ENCODE assay signal across 28 cellular contexts in the genomic region with DNA sequence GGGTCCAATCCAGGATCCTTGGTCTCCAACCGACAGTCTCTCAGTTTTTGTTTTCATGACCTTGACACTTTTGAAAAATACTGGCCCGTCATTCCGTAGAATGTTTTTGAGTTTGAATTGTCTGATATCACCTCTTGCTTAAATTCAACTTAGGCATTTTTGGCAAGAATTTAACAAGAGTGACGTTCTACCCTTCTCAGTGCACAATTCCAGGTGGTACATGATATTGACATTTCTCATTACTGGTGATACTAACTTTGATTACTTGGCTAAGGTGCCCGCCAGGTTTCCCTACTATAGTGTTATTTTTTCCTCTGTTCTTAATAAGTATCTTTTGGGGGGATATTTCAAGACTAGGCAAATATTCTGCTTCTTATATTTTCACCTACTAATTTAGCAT.
"Had no signal": no experiment of that assay in that cellular context is flagged by ENCODE, and none has a peak within 500 bp of the region (broad histone marks: within the 10 kb centered on the region; RNA-seq: fewer than 3 reads in every experiment).

No MANE protein-coding gene starts in this region.

- H3K36me3 Mint-ChIP-seq: stimulated activated effector memory CD8-positive, alpha-beta T cell treated with anti-CD3 and anti-CD28 coated beads, Interleukin-12 subunit alpha, Interleukin-12 subunit beta, amount 100 ng/mL, for 72 hours; type B pancreatic cell had no signal

- H3K4me3 Mint-ChIP-seq: stimulated activated effector memory CD8-positive, alpha-beta T cell treated with anti-CD3 and anti-CD28 coated beads, Interleukin-12 subunit alpha, Interleukin-12 subunit beta, amount 100 ng/mL, for 72 hours; stimulated activated memory B cell treated with anti-CD40 and anti-IgM and Interleukin-4, amounts not matched to agents 10 μg/mL and 1 μg/mL and 100 μg/mL, for 72 hours; stimulated activated naive B cell treated with anti-CD40 and anti-IgM and Interleukin-4, amounts not matched to agents 10 μg/mL and 1 μg/mL and 100 μg/mL, for 72 hours; stimulated activated naive CD8-positive, alpha-beta T cell treated with anti-CD3 and anti-CD28 coated beads, Interleukin-15, amount 100 ng/mL, for 72 hours; stimulated activated naive CD8-positive, alpha-beta T cell treated with anti-CD3 and anti-CD28 coated beads, Interleukin-15, Interleukin-2, amounts not matched to agents 100 ng/mL and 50 ng/mL, for 24 hours; type B pancreatic cell had no signal

- H3K4me3 ChIP-seq: stomach, suprapubic skin, testis, thoracic aorta, thyroid gland, tibial artery, tibial nerve, transverse colon, upper lobe of left lung, upper lobe of right lung, uterus, vagina had no signal

- H3K9me3 ChIP-seq: suprapubic skin, testis, thoracic aorta, thyroid gland, tibial artery, tibial nerve, upper lobe of left lung, upper lobe of right lung, uterus, vagina had no signal

- H3K4me1 ChIP-seq: suprapubic skin, upper lobe of right lung, uterus had no signal

- DNase-seq: stimulated activated CD4-positive, alpha-beta T cell treated with anti-CD3 and anti-CD28 coated beads, Interleukin-2, amount 100 ng/mL, for 48 hours; stimulated activated CD4-positive, alpha-beta T cell treated with anti-CD3 and anti-CD28 coated beads, Interleukin-4, amount 100 ng/mL, for 1 hour; stimulated activated CD4-positive, alpha-beta T cell treated with anti-CD3 and anti-CD28 coated beads, Interleukin-4, amount 100 ng/mL, for 24 hours; stimulated activated CD4-positive, alpha-beta T cell treated with anti-CD3 and anti-CD28 coated beads, Interleukin-4, amount 100 ng/mL, for 4 hours; stimulated activated CD8-positive, alpha-beta memory T cell treated with anti-CD3 and anti-CD28 coated beads, Interleukin-4, amount 100 ng/mL, for 48 hours; stimulated activated naive B cell treated with anti-CD40 and anti-IgM and Interleukin-4, amounts not matched to agents 10 μg/mL and 1 μg/mL and 100 μg/mL, for 72 hours; stimulated activated naive CD4-positive, alpha-beta T cell; stimulated activated naive CD4-positive, alpha-beta T cell treated with Interleukin-2 at 50 U/mL for 16 hours; stimulated activated naive CD8-positive, alpha-beta T cell treated with anti-CD3 and anti-CD28 coated beads, Interleukin-15, amount 100 ng/mL, for 72 hours; stimulated activated naive CD8-positive, alpha-beta T cell treated with anti-CD3 and anti-CD28 coated beads, Interleukin-15, Interleukin-2, amounts not matched to agents 100 U/mL and 50 U/mL, for 24 hours; stomach; substantia nigra; testis; thyroid gland; tibial artery; transverse colon; upper lobe of left lung; upper lobe of right lung; uterus had no signal

- H3K27ac Mint-ChIP-seq: stimulated activated effector memory CD8-positive, alpha-beta T cell treated with anti-CD3 and anti-CD28 coated beads, Interleukin-12 subunit alpha, Interleukin-12 subunit beta, amount 100 ng/mL, for 72 hours; stimulated activated memory B cell treated with anti-CD40 and anti-IgM and Interleukin-4, amounts not matched to agents 10 μg/mL and 1 μg/mL and 100 μg/mL, for 72 hours; stimulated activated naive B cell treated with anti-CD40 and anti-IgM and Interleukin-4, amounts not matched to agents 10 μg/mL and 1 μg/mL and 100 μg/mL, for 72 hours; stimulated activated naive CD8-positive, alpha-beta T cell treated with anti-CD3 and anti-CD28 coated beads, Interleukin-15, Interleukin-2, amounts not matched to agents 100 ng/mL and 50 ng/mL, for 24 hours; type B pancreatic cell had no signal

- ATAC-seq: stimulated activated effector memory CD8-positive, alpha-beta T cell treated with anti-CD3 and anti-CD28 coated beads, Interleukin-12 subunit alpha, Interleukin-12 subunit beta, amount 100 ng/mL, for 72 hours; stimulated activated memory B cell treated with anti-CD40 and anti-IgM and Interleukin-4, amounts not matched to agents 10 μg/mL and 1 μg/mL and 100 μg/mL, for 72 hours; stimulated activated naive B cell treated with anti-CD40 and anti-IgM and Interleukin-4, amounts not matched to agents 10 μg/mL and 1 μg/mL and 100 μg/mL, for 72 hours; stimulated activated naive CD8-positive, alpha-beta T cell treated with anti-CD3 and anti-CD28 coated beads, Interleukin-15, amount 100 ng/mL, for 72 hours; stimulated activated naive CD8-positive, alpha-beta T cell treated with anti-CD3 and anti-CD28 coated beads, Interleukin-15, Interleukin-2, amounts not matched to agents 100 U/mL and 50 U/mL, for 24 hours; upper lobe of right lung had no signal

- H3K4me1 Mint-ChIP-seq: stimulated activated effector memory CD8-positive, alpha-beta T cell treated with anti-CD3 and anti-CD28 coated beads, Interleukin-12 subunit alpha, Interleukin-12 subunit beta, amount 100 ng/mL, for 72 hours; stimulated activated memory B cell treated with anti-CD40 and anti-IgM and Interleukin-4, amounts not matched to agents 10 μg/mL and 1 μg/mL and 100 μg/mL, for 72 hours; stimulated activated naive B cell treated with anti-CD40 and anti-IgM and Interleukin-4, amounts not matched to agents 10 μg/mL and 1 μg/mL and 100 μg/mL, for 72 hours; stimulated activated naive CD8-positive, alpha-beta T cell treated with anti-CD3 and anti-CD28 coated beads, Interleukin-15, amount 100 ng/mL, for 72 hours had no signal

- FAIRE-seq: urothelium cell line had no signal

- H3K27me3 Mint-ChIP-seq: stimulated activated memory B cell treated with anti-CD40 and anti-IgM and Interleukin-4, amounts not matched to agents 10 μg/mL and 1 μg/mL and 100 μg/mL, for 72 hours; stimulated activated naive B cell treated with anti-CD40 and anti-IgM and Interleukin-4, amounts not matched to agents 10 μg/mL and 1 μg/mL and 100 μg/mL, for 72 hours; stimulated activated naive CD8-positive, alpha-beta T cell treated with anti-CD3 and anti-CD28 coated beads, Interleukin-15, amount 100 ng/mL, for 72 hours; stimulated activated naive CD8-positive, alpha-beta T cell treated with anti-CD3 and anti-CD28 coated beads, Interleukin-15, Interleukin-2, amounts not matched to agents 100 ng/mL and 50 ng/mL, for 24 hours; type B pancreatic cell had no signal

- H3K27ac ChIP-seq: suprapubic skin, testis, thoracic aorta, thyroid gland, tibial artery, tibial nerve, transverse colon, upper lobe of left lung, upper lobe of right lung, uterus, vagina had no signal

- H3K27me3 ChIP-seq: stomach, suprapubic skin, testis, thyroid gland, tibial artery, tibial nerve, transverse colon, upper lobe of left lung, upper lobe of right lung, uterus, vagina had no signal

- H3K36me3 ChIP-seq: stomach, suprapubic skin, thoracic aorta, thyroid gland, tibial artery, tibial nerve, transverse colon, upper lobe of left lung, upper lobe of right lung, uterus, vagina had no signal
